ENCODE assay signal across 28 cellular contexts in genomic region chr10:117274509-117274908, GRCh38. TPM values are rescaled to one million over a fixed set of nuclear protein-coding genes. Genes with fewer than 3 reads are reported as not detected.
"Had no signal": no experiment of that assay in that cellular context is flagged by ENCODE, and none has a peak within 500 bp of the region (broad histone marks: within the 10 kb centered on the region; RNA-seq: fewer than 3 reads in every experiment).

No MANE protein-coding gene starts in this region.

- H3K9me3 ChIP-seq: esophagus squamous epithelium, gastrocnemius medialis, heart right ventricle, left lung, lower lobe of right lung, mucosa of descending colon had no signal

- H3K4me1 Mint-ChIP-seq: naive B cell had no signal

- H3K9me3 Mint-ChIP-seq: mesothelial cell of epicardium, naive B cell had no signal

- H3K36me3 ChIP-seq: esophagus squamous epithelium, gastrocnemius medialis, heart right ventricle, left lung, lower lobe of right lung had no signal

- ATAC-seq: gastrocnemius medialis, heart right ventricle, left cardiac atrium, left lung, left ventricle myocardium superior, mucosa of descending colon had no signal

- H3K4me3 Mint-ChIP-seq: mesothelial cell of epicardium, naive B cell had no signal

- H3K36me3 Mint-ChIP-seq: naive B cell had no signal

- H3K4me1 ChIP-seq: esophagus squamous epithelium, gastrocnemius medialis, heart right ventricle, left lung, lower lobe of right lung had no signal

- FAIRE-seq: colon, endothelial cell of umbilical vein, islet of Langerhans, keratinocyte had no signal

- DNase-seq: dermis blood vessel endothelial cell; dorsolateral prefrontal cortex; effector CD4-positive, alpha-beta T cell; effector memory CD4-positive, alpha-beta T cell; esophagus squamous epithelium; foreskin fibroblast; foreskin melanocyte; gastrocnemius medialis; glutamatergic neuron; head of caudate nucleus; heart right ventricle; hippocampal formation; left cardiac atrium; left lung; left ventricle myocardium superior; lower lobe of right lung; mesenchymal stem cell; mucosa of descending colon; naive B cell had no signal

- H3K27ac Mint-ChIP-seq: mesothelial cell of epicardium, naive B cell had no signal

- H3K27me3 ChIP-seq: dorsolateral prefrontal cortex, esophagus squamous epithelium, gastrocnemius medialis, heart right ventricle, left lung had no signal

- H3K4me3 ChIP-seq: coronary artery, dorsolateral prefrontal cortex, esophagus squamous epithelium, gastrocnemius medialis, heart right ventricle, left lung, lower lobe of right lung, mucosa of descending colon had no signal

- H3K27ac ChIP-seq: coronary artery, dorsolateral prefrontal cortex, esophagus squamous epithelium, gastrocnemius medialis, heart right ventricle, left lung, lower lobe of right lung had no signal

- H3K27me3 Mint-ChIP-seq: naive B cell had no signal

RNA-seq across cellular contexts. Expression of gene SLC18A2, which starts 33.6 kb away (rescaled TPM):
- total RNA-seq: dermis blood vessel endothelial cell, endothelial cell of umbilical vein, glomerular endothelial cell, lung microvascular endothelial cell, myocyte had no signal
- polyA plus RNA-seq: endothelial cell of umbilical vein, keratinocyte had no signal
